Comparison of ENCODE assay signal across 27 cellular contexts in the genomic region with DNA sequence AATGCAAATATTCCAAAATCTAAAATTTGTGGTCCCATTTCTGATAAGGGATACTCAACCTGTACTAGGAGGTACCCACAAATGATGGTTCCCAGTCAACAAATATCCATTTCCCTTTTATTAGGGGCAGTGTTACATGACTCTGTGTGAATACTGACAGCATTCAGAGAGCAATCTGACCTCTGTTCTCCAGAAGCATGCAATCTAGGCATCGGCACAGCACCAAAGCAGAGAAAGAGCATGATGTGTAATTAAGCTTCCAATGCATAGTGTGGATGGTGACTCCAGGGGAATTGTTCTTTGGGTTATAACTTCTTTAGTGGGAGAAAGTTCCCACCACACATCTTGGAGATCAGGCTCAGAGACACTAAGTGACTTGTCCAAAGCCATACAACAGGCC.
"Had no signal": no experiment of that assay in that cellular context is flagged by ENCODE, and none has a peak within 500 bp of the region (broad histone marks: within the 10 kb centered on the region; RNA-seq: fewer than 3 reads in every experiment).

No MANE protein-coding gene starts in this region.

- H3K4me3 ChIP-seq: neural progenitor cell, ovary, psoas muscle, skin epidermis, smooth muscle cell, spleen, suprapubic skin, testis, tibial artery, transverse colon, upper lobe of right lung, uterus had no signal

- H2AFZ ChIP-seq: neural progenitor cell, parathyroid adenoma had no signal

- ATAC-seq: naive thymus-derived CD8-positive, alpha-beta T cell; sciatic nerve; stimulated activated memory B cell treated with anti-CD40 and anti-IgM and Interleukin-4, amounts not matched to agents 10 μg/mL and 1 μg/mL and 100 μg/mL, for 72 hours; stimulated activated naive CD8-positive, alpha-beta T cell treated with anti-CD3 and anti-CD28 coated beads, Interleukin-15, amount 100 ng/mL, for 72 hours; stimulated activated naive CD8-positive, alpha-beta T cell treated with anti-CD3 and anti-CD28 coated beads, Interleukin-15, Interleukin-2, amounts not matched to agents 100 U/mL and 50 U/mL, for 24 hours had no signal

- H3K4me1 ChIP-seq: neural progenitor cell, parathyroid adenoma, testis, tibial artery, transverse colon, upper lobe of right lung, uterus had no signal

- H3K27me3 ChIP-seq: neural progenitor cell, ovary, testis, transverse colon, upper lobe of right lung, uterus had no signal

- H3K9me3 ChIP-seq: ovary, psoas muscle, spleen, suprapubic skin, testis, tibial artery, transverse colon, upper lobe of right lung, uterus had no signal

- H3K27ac ChIP-seq: neural progenitor cell, ovary, parathyroid adenoma, psoas muscle, skin epidermis, spleen, suprapubic skin, testis, tibial artery, transverse colon, upper lobe of right lung, uterus had no signal

- H3K4me2 ChIP-seq: neural progenitor cell, smooth muscle cell had no signal

- H3K9ac ChIP-seq: neural progenitor cell, parathyroid adenoma had no signal

- H3K79me2 ChIP-seq: parathyroid adenoma had no signal

- DNase-seq: naive thymus-derived CD8-positive, alpha-beta T cell; occipital lobe; ovary; posterior cingulate gyrus; psoas muscle; spleen; stimulated activated CD4-positive, alpha-beta T cell treated with anti-CD3 and anti-CD28 coated beads, Interleukin-12 subunit alpha, Interleukin-12 subunit beta, amount 100 ng/mL, for 4 hours; stimulated activated CD4-positive, alpha-beta T cell treated with anti-CD3 and anti-CD28 coated beads, Interleukin-1b, Interleukin-23, amount 100 ng/mL, for 48 hours; stimulated activated CD4-positive, alpha-beta T cell treated with anti-CD3 and anti-CD28 coated beads, Interleukin-4, amount 100 ng/mL, for 1 hour; stimulated activated CD4-positive, alpha-beta T cell treated with anti-CD3 and anti-CD28 coated beads, Interleukin-4, amount 100 ng/mL, for 4 hours; stimulated activated CD8-positive, alpha-beta memory T cell treated with anti-CD3 and anti-CD28 coated beads, Interleukin-4, amount 100 ng/mL, for 48 hours; stimulated activated naive CD4-positive, alpha-beta T cell; stimulated activated naive CD8-positive, alpha-beta T cell treated with anti-CD3 and anti-CD28 coated beads, Interleukin-15, amount 100 ng/mL, for 72 hours; stimulated activated naive CD8-positive, alpha-beta T cell treated with anti-CD3 and anti-CD28 coated beads, Interleukin-15, Interleukin-2, amounts not matched to agents 100 U/mL and 50 U/mL, for 24 hours; substantia nigra; tibial artery; transverse colon; upper lobe of right lung; uterus had no signal

- H3K36me3 ChIP-seq: neural progenitor cell, ovary, spleen, suprapubic skin, tibial artery, transverse colon, upper lobe of right lung, uterus had no signal
